In genomic region chr15:72070817-72071447, GRCh38 we compare ENCODE assay signal across 14 cellular contexts. TPM values are rescaled to one million over a fixed set of nuclear protein-coding genes. Genes with fewer than 3 reads are reported as not detected.
DNase-seq lines count a peak whose midpoint lies in the region; ATAC-seq and TF ChIP-seq lines count a peak whose summit lies in the region.
"Had no signal": no experiment of that assay in that cellular context is flagged by ENCODE, and none has a peak within 500 bp of the region (broad histone marks: within the 10 kb centered on the region; RNA-seq: fewer than 3 reads in every experiment).

No MANE protein-coding gene starts in this region.

- H3K27me3 Mint-ChIP-seq in IgD-negative memory B cell: peaks cover 5% of the 10 kb centered on the region
- no peaks in the 10 kb centered on the region for H3K27me3 Mint-ChIP-seq in memory B cell

- no peak for TF ChIP-seq CTCF in OCI-LY3 (IDR thresholded peaks at IDR 0.05; ENCODE audit: low read depth, low read length)
- no peak for TF ChIP-seq CTCF in breast epithelium (IDR thresholded peaks at IDR 0.05)

- H3K9ac ChIP-seq in OCI-LY3 (ENCODE audit: low read length): no peak overlapping the region

- H3K27ac ChIP-seq in OCI-LY3 (ENCODE audit: low read length) (no peak overlapping the region), breast epithelium (no peak overlapping the region)

- H3K9me3 Mint-ChIP-seq in IgD-negative memory B cell (no peaks in the 10 kb centered on the region), memory B cell (no peaks in the 10 kb centered on the region)

- H3K79me2 ChIP-seq in OCI-LY3 (ENCODE audit: low read length): peaks cover 51% of the 10 kb centered on the region

- TF ChIP-seq POLR2A in breast epithelium (IDR thresholded peaks at IDR 0.05): no peak

- H3K4me1 Mint-ChIP-seq in IgD-negative memory B cell (peaks cover 20 to 30% (median 21%) of the 10 kb centered on the region in 3 donors), memory B cell (peaks cover 22% of the 10 kb centered on the region)

- H3K4me3 ChIP-seq in OCI-LY3 (ENCODE audit: low read length): no peak overlapping the region
- H3K4me3 ChIP-seq in breast epithelium: no peak overlapping the region
- H3K4me3 ChIP-seq: HAP-1 had no signal

- H2AFZ ChIP-seq in OCI-LY3 (ENCODE audit: low read depth, low read length): no peak overlapping the region

- H3K27ac Mint-ChIP-seq in IgD-negative memory B cell (no peak overlapping the region), memory B cell (peak overlapping the region; percentile 50)

- H3K4me2 ChIP-seq in OCI-LY3 (ENCODE audit: low read length): peak overlapping the region; percentile 47

- no peak for DNase-seq in memory B cell (ENCODE audit: low spot score in 2 of 2)
- no peak for DNase-seq in CD1c-positive myeloid dendritic cell (ENCODE audit: extremely low spot score)
- DNase-seq in SK-N-DZ (ENCODE audit: low spot score): no peak
- DNase-seq in breast epithelium (ENCODE audit: low spot score in 2 of 2): no peak
- DNase-seq in EL: no peak
- DNase-seq: IMR-90, NCI-H1092, NCI-H1694 treated with DMSO at 0.1 percent for 48 hours, NCI-H446, NCI-H774, SHP77 had no signal

- H3K9me3 ChIP-seq in OCI-LY3 (ENCODE audit: insufficient read depth, low read length): no peaks in the 10 kb centered on the region
- H3K9me3 ChIP-seq in breast epithelium: no peaks in the 10 kb centered on the region
- H3K9me3 ChIP-seq: HAP-1 had no signal

- H3K36me3 ChIP-seq in OCI-LY3 (replicated peaks; ENCODE audit: low read depth, low read length) (no peaks in the 10 kb centered on the region), breast epithelium (no peaks in the 10 kb centered on the region)
- H3K36me3 ChIP-seq: HAP-1 had no signal

- H4K20me1 ChIP-seq in OCI-LY3 (ENCODE audit: insufficient read depth, low read length): peaks cover 22% of the 10 kb centered on the region; the same call in 1 of the 2 replicates

- H3K4me1 ChIP-seq in OCI-LY3 (ENCODE audit: low read length) (peaks cover 34% of the 10 kb centered on the region), breast epithelium (no peaks in the 10 kb centered on the region)

- no peaks in the 10 kb centered on the region for H3K27me3 ChIP-seq in OCI-LY3 (ENCODE audit: low read depth, low read length)
- H3K27me3 ChIP-seq in breast epithelium: no peaks in the 10 kb centered on the region

- peak; percentile 56 for ATAC-seq in memory B cell (ENCODE audit: low read depth)

- H3K4me3 Mint-ChIP-seq in IgD-negative memory B cell (peak overlapping the region in 3 of 4 donors; percentile 34 to 71 (median 46)), memory B cell (peak overlapping the region; percentile 33)

- H3K36me3 Mint-ChIP-seq in IgD-negative memory B cell (peaks cover 1% of the 10 kb centered on the region), memory B cell (peaks cover 5% of the 10 kb centered on the region)

- intact Hi-C loops in breast epithelium (cut with DNase I; ENCODE audit: low total_unique reads): no loop called here

RNA-seq across cellular contexts. Expression of gene MYO9A, which starts 47.0 kb away (rescaled TPM):
- polyA plus RNA-seq in IgD-negative memory B cell: 23.1 TPM
- polyA plus RNA-seq in SK-N-DZ (2014; cell fraction: cytosol; rRNA removed): 7.8 and 9.8 TPM in 2 replicates
- polyA plus RNA-seq in SK-N-DZ (2014; cell fraction: nucleus; rRNA removed): 11.0 and 12.6 TPM in 2 replicates
- total RNA-seq in breast epithelium: 100 to 1,000 TPM in 1 of 3 donors, 10 to 100 TPM in 2; 64.2 to 128 (median 86.5) TPM

RNA-seq across cellular contexts. Expression of gene SENP8, which starts 47.3 kb away (rescaled TPM):
- polyA plus RNA-seq in IgD-negative memory B cell: 0.59 TPM
- 2.4 TPM in 2 replicates for polyA plus RNA-seq in SK-N-DZ (2014; cell fraction: cytosol; rRNA removed)
- 1.2 and 1.5 TPM in 2 replicates for polyA plus RNA-seq in SK-N-DZ (2014; cell fraction: nucleus; rRNA removed)
- total RNA-seq in breast epithelium: 1 to 10 TPM; 1.6 to 4.4 (median 2.0) TPM
